Comparison of ENCODE assay signal across 8 cellular contexts in the genomic region with DNA sequence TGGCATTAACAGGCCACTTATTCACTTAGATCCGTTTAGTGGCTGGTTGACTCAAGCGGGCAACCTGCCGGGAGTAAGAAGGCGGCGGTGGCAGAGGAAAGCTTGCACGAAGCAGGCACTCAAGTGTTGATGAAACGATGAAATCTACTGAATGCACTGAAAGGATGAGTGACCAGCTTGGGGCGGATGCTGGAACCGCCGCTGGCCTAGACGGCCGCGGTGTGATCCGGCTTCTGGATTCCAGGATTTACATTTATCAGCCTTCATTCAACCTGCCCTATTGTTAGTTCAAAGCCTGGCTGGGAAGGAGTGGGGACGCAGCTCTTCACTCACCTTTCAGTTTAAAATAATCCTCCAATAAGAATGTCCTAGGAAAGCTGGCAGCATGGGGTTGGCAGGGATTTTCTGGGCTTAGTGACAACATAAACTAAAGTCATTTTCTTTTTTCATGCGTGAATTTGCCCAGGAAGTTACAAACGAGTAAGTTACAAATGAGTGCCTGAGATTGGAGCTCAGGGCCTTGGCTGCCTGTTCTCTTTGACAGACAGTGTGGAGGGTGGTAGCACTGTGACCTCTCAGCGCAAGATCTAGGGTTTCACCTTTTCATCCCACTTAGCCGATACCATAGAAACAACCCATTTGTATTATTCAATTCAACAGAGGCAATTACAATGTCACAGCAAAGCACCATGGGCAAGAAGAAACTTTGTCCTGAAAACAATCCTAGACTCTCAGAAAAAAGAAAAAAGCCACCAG. TPM values are rescaled to one million over a fixed set of nuclear protein-coding genes. Genes with fewer than 3 reads are reported as not detected.
DNase-seq lines count a peak whose midpoint lies in the region; ATAC-seq, FAIRE-seq and TF ChIP-seq lines count a peak whose summit lies in the region.

No MANE protein-coding gene starts in this region.

- TF ChIP-seq EP300 in HepG2 (IDR thresholded peaks at IDR 0.05; ENCODE audit: low read depth in 2 of 2, low read length in 2 of 2), result no peak
- TF ChIP-seq EP300 in HepG2 (CRISPR knock-in tag; IDR thresholded peaks at IDR 0.05; ENCODE audit: borderline replicate concordance), result no peak

- no peak for FAIRE-seq in bronchial epithelial cell (lab: Jason Lieb, UNC)
- peak; percentile 32 for FAIRE-seq in HepG2 (lab: Jason Lieb, UNC)

- DNase-seq in DMS79 treated with DMSO at 0.1 percent for 48 hours (lab: John Stamatoyannopoulos, UW) (peak; percentile 74), NCI-H2081 treated with DMSO at 0.1 percent for 48 hours (lab: John Stamatoyannopoulos, UW) (peak; percentile 60), bronchial epithelial cell (ENCODE audit: low read depth) (peak; percentile 44), HepG2 (ENCODE audit: low spot score) (peak; percentile 37), dedifferentiated amniotic fluid mesenchymal stem cell (ENCODE audit: extremely low spot score) (no peak)
- no peak for DNase-seq in activated effector memory CD4-positive, alpha-beta T cell treated with Interleukin-2 at 50 U/mL for 16 hours

- ATAC-seq in HepG2, result peak; percentile 49
- no peak for ATAC-seq in HG02981 (IDR thresholded peaks at IDR 0.05; ENCODE audit: unreplicated experiment)
- no peak for ATAC-seq in GM18517 (IDR thresholded peaks at IDR 0.05; ENCODE audit: unreplicated experiment)

- intact Hi-C loops in HepG2 (cut with micrococcal nuclease; ENCODE audit: unreplicated experiment), result loop anchor here (1.0 to 5.0 kb wide), 3 partner anchors 32 to 106 kb away; a partner anchor contains a TSS

- peak overlapping the region; percentile 83 for H2AFZ ChIP-seq in HepG2 (ENCODE audit: low read length)

- no peak for TF ChIP-seq POLR2A in HepG2 (IDR thresholded peaks at IDR 0.05; ENCODE audit: insufficient read depth in 1 of 2, low read depth in 2 of 2, low read length in 2 of 2)

- no peak overlapping the region for H3K4me3 ChIP-seq in bronchial epithelial cell (ENCODE audit: low read depth, low read length)
- H3K4me3 ChIP-seq in HepG2 (replicated peaks in 1 of 3; ENCODE audit: insufficient read depth in 1 of 3, low read depth in 2 of 3, low read length in 3 of 3), result peak overlapping the region; percentile 45 to 74 (median 48)

- peak overlapping the region; percentile 45; the same call in 1 of the 2 replicates for H3K9ac ChIP-seq in HepG2 (ENCODE audit: insufficient read depth, low read depth, low read length)

- no peaks in the 10 kb centered on the region for H4K20me1 ChIP-seq in HepG2 (ENCODE audit: insufficient read depth, low read length)

- TF ChIP-seq CTCF in bronchial epithelial cell (IDR thresholded peaks at IDR 0.05; ENCODE audit: insufficient read depth, low read length, severe bottlenecking) (no peak), HepG2 (CRISPR knock-in tag; IDR thresholded peaks at IDR 0.05) (no peak)

- no peaks in the 10 kb centered on the region for H3K9me3 ChIP-seq in HepG2 (ENCODE audit: low read length)

- no peaks in the 10 kb centered on the region for H3K79me2 ChIP-seq in HepG2 (ENCODE audit: insufficient read depth, low read length)

- BruUV-seq in HepG2 (replicated peaks; lab: Mats Ljungman, UMichigan), result no TSS peak

- POLR2A ChIA-PET in HepG2 (lab: Yijun Ruan, JAX), result interaction anchor here (0.6 to 5.6 kb wide), 3 partner anchors 60 to 1415 kb away, joined by 3 to 38 read pairs (median 3); a partner anchor contains a TSS

- H3K36me3 ChIP-seq in bronchial epithelial cell (ENCODE audit: control insufficient read depth, insufficient read depth, low read length) (no peaks in the 10 kb centered on the region), HepG2 (replicated peaks in 1 of 2; ENCODE audit: control insufficient read depth in 1 of 2, insufficient read depth in 2 of 2, low read length in 2 of 2) (no peaks in the 10 kb centered on the region)

- no peak overlapping the region for H3K27ac ChIP-seq in HepG2 (ENCODE audit: extremely low read length, insufficient read depth, low read length)

- 12% methylated on average over 12 of the region's 19 CpGs for WGBS in HepG2 (ENCODE audit: low lambda C conversion rate)

- in situ Hi-C loops in HepG2 (cut with HindIII; ENCODE audit: extremely low pct_ligation_motif_present, low pct_unique_long_range_greater_than_20kb), result loop anchor here (5.0 kb wide), 1 partner anchor 116 kb away; no protein-coding TSS in a partner anchor

- H3K27me3 ChIP-seq in bronchial epithelial cell (ENCODE audit: control insufficient read depth, insufficient read depth, low read length), result peaks cover 14% of the 10 kb centered on the region
- H3K27me3 ChIP-seq in HepG2 (ENCODE audit: control insufficient read depth in 1 of 2, insufficient read depth in 2 of 2, low read length in 2 of 2), result peaks cover 0 to 3% of the 10 kb centered on the region in 2 experiments; a peak in 1 of 5 replicates

- CTCF ChIA-PET in HepG2 (lab: Yijun Ruan, JAX; ENCODE audit: low intra/inter-chr PET ratio, low total read pairs), result no interaction called here

- peaks cover 65% of the 10 kb centered on the region for H3K4me1 ChIP-seq in HepG2 (ENCODE audit: insufficient read depth, low read length)

- H3K4me2 ChIP-seq in HepG2 (ENCODE audit: low read depth, low read length), result peak overlapping the region; percentile 70

- TF ChIP-seq RAD21 in HepG2 (CRISPR knock-in tag; IDR thresholded peaks at IDR 0.05), result no peak; the same call in 1 of the 2 replicates

TF ChIP-seq in HepG2, 621 proteins besides CTCF, POLR2A, EP300 and RAD21 (continues in another document):
- TF ChIP-seq, protein P1, sequence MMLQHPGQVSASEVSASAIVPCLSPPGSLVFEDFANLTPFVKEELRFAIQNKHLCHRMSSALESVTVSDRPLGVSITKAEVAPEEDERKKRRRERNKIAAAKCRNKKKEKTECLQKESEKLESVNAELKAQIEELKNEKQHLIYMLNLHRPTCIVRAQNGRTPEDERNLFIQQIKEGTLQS (CRISPR knock-in tag; IDR thresholded peaks at IDR 0.05), result no peak
- TF ChIP-seq ZMYM4 (CRISPR knock-in tag; IDR thresholded peaks at IDR 0.05), result 0 out of 2 replicates have a peak, but pooled peaks have one; percentile 37
- TF ChIP-seq POLR2AphosphoS5 (IDR thresholded peaks at IDR 0.05; ENCODE audit: low read depth, low read length), result no peak
- TF ChIP-seq ZFX (CRISPR knock-in tag; IDR thresholded peaks at IDR 0.05; ENCODE audit: low read depth), result peak; percentile 21; the same call in 1 of the 2 replicates
- 0 out of 2 replicates have a peak, but pooled peaks have one; percentile 37 for TF ChIP-seq KMT2B (CRISPR knock-in tag; IDR thresholded peaks at IDR 0.05)
- TF ChIP-seq PITX1 (CRISPR knock-in tag; IDR thresholded peaks at IDR 0.05), result 0 out of 2 replicates have a peak, but pooled peaks have one; percentile 15
- peak; percentile 75 for TF ChIP-seq GFI1 (CRISPR knock-in tag; IDR thresholded peaks at IDR 0.05; ENCODE audit: borderline replicate concordance)
- TF ChIP-seq TGIF2 (CRISPR knock-in tag; IDR thresholded peaks at IDR 0.05), result no peak
- TF ChIP-seq, protein P2, sequence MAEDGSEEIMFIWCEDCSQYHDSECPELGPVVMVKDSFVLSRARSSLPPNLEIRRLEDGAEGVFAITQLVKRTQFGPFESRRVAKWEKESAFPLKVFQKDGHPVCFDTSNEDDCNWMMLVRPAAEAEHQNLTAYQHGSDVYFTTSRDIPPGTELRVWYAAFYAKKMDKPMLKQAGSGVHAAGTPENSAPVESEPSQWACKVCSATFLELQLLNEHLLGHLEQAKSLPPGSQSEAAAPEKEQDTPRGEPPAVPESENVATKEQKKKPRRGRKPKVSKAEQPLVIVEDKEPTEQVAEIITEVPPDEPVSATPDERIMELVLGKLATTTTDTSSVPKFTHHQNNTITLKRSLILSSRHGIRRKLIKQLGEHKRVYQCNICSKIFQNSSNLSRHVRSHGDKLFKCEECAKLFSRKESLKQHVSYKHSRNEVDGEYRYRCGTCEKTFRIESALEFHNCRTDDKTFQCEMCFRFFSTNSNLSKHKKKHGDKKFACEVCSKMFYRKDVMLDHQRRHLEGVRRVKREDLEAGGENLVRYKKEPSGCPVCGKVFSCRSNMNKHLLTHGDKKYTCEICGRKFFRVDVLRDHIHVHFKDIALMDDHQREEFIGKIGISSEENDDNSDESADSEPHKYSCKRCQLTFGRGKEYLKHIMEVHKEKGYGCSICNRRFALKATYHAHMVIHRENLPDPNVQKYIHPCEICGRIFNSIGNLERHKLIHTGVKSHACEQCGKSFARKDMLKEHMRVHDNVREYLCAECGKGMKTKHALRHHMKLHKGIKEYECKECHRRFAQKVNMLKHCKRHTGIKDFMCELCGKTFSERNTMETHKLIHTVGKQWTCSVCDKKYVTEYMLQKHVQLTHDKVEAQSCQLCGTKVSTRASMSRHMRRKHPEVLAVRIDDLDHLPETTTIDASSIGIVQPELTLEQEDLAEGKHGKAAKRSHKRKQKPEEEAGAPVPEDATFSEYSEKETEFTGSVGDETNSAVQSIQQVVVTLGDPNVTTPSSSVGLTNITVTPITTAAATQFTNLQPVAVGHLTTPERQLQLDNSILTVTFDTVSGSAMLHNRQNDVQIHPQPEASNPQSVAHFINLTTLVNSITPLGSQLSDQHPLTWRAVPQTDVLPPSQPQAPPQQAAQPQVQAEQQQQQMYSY (CRISPR knock-in tag; IDR thresholded peaks at IDR 0.05), result peak; percentile 98

RNA-seq across cellular contexts. Expression of a gene that starts 1.1 kb away (rescaled TPM):
- total RNA-seq in bronchial epithelial cell, result 0.13 and 0.26 TPM in 2 replicates
- 3.0 and 4.4 TPM in 2 replicates for total RNA-seq in HepG2 (2016; rRNA removed; fragmentation: Illumina TruSeq; extraction: Trizol)
- total RNA-seq in HepG2 (2016; cell fraction: cytosol; rRNA removed; fragmentation: Illumina TruSeq; extraction: Trizol; ENCODE audit: low read depth), result 0.81 and 0.97 TPM in 2 replicates
- total RNA-seq in HepG2 (2016; cell fraction: insoluble cytoplasmic fraction; rRNA removed; fragmentation: Illumina TruSeq; extraction: Trizol), result 2.8 and 4.1 TPM in 2 replicates
- 0.96 and 1.1 TPM in 2 replicates for total RNA-seq in HepG2 (2016; cell fraction: membrane; rRNA removed; fragmentation: Illumina TruSeq; extraction: Trizol)
- 5.1 and 5.3 TPM in 2 replicates for total RNA-seq in HepG2 (2016; cell fraction: nucleus; rRNA removed; fragmentation: Illumina TruSeq; extraction: Trizol)
- polyA plus RNA-seq in HepG2 (2011; rRNA removed), result 1.2 and 2.0 TPM in 2 replicates
- polyA plus RNA-seq in HepG2 (2011; cell fraction: cytosol; rRNA removed), result 1.1 and 1.3 TPM in 2 replicates
- 1.0 and 2.1 TPM in 2 replicates for polyA plus RNA-seq in HepG2 (2011; cell fraction: nucleus; rRNA removed)
- 1.0 and 1.7 TPM in 2 replicates for polyA plus RNA-seq in HepG2 (2012)
- 0.05 and 0.07 TPM in 2 replicates for polyA plus RNA-seq in HepG2 (2016; cell fraction: cytosol; fragmentation: Illumina TruSeq; extraction: Trizol; ENCODE audit: low read depth)
- polyA plus RNA-seq in HepG2 (2016; cell fraction: insoluble cytoplasmic fraction; fragmentation: Illumina TruSeq; extraction: Trizol; ENCODE audit: low read depth), result 2.0 and 2.5 TPM in 2 replicates
- polyA plus RNA-seq in HepG2 (2016; cell fraction: membrane; fragmentation: Illumina TruSeq; extraction: Trizol; ENCODE audit: low read depth), result 0.14 and 0.24 TPM in 2 replicates
- polyA plus RNA-seq in HepG2 (2016; cell fraction: nucleus; fragmentation: Illumina TruSeq; extraction: Trizol; ENCODE audit: insufficient read depth, low read depth), result 1.7 and 1.9 TPM in 2 replicates
- polyA minus RNA-seq in HepG2 (2011; rRNA and poly(A)+ RNA removed; ENCODE audit: low replicate concordance), result 0.07 and 4.3 TPM in 2 replicates
- polyA minus RNA-seq in HepG2 (2011; cell fraction: cytosol; rRNA and poly(A)+ RNA removed), result 3.6 and 4.0 TPM in 2 replicates
- 10.0 and 12.9 TPM in 2 replicates for polyA minus RNA-seq in HepG2 (2011; cell fraction: nucleus; rRNA and poly(A)+ RNA removed)

Comparison
In these comparisons a context has a peak if more than half of its experiments do, and no peak if none do; other contexts are left out.
1. DNase-seq: peak in DMS79 treated with DMSO at 0.1 percent for 48 hours (single experiment), NCI-H2081 treated with DMSO at 0.1 percent for 48 hours (single experiment), bronchial epithelial cell (single experiment) and HepG2 (single experiment); none in activated effector memory CD4-positive, alpha-beta T cell treated with Interleukin-2 at 50 U/mL for 16 hours (single experiment) and dedifferentiated amniotic fluid mesenchymal stem cell (single experiment).